Comparison of ENCODE assay signal across 8 cellular contexts in genomic region chr14:70822706-70823185, GRCh38. TPM values are rescaled to one million over a fixed set of nuclear protein-coding genes. Genes with fewer than 3 reads are reported as not detected.
DNase-seq lines count a peak whose midpoint lies in the region; ATAC-seq, FAIRE-seq and TF ChIP-seq lines count a peak whose summit lies in the region.

No MANE protein-coding gene starts in this region.

- no peaks in the 10 kb centered on the region for H3K9me3 Mint-ChIP-seq in dendritic cell treated with granulocyte-macrophage colony-stimulating factor and Interleukin-4, amounts not matched to agents 40 ng/mL and 50 ng/mL, for 4 days
- H3K9me3 Mint-ChIP-seq in mesothelial cell of epicardium = no peaks in the 10 kb centered on the region

- H3K36me3 Mint-ChIP-seq in dendritic cell treated with granulocyte-macrophage colony-stimulating factor and Interleukin-4, amounts not matched to agents 40 ng/mL and 50 ng/mL, for 4 days (ENCODE audit: low read depth) = no peaks in the 10 kb centered on the region
- H3K36me3 Mint-ChIP-seq in mesothelial cell of epicardium = no peaks in the 10 kb centered on the region

- peaks cover 63% of the 10 kb centered on the region for H3K27me3 Mint-ChIP-seq in dendritic cell treated with granulocyte-macrophage colony-stimulating factor and Interleukin-4, amounts not matched to agents 40 ng/mL and 50 ng/mL, for 4 days
- H3K27me3 Mint-ChIP-seq in mesothelial cell of epicardium (ENCODE audit: low read depth) = peaks cover 39% of the 10 kb centered on the region

- H3K4me1 Mint-ChIP-seq in dendritic cell treated with granulocyte-macrophage colony-stimulating factor and Interleukin-4, amounts not matched to agents 40 ng/mL and 50 ng/mL, for 4 days (ENCODE audit: low read depth) = peaks cover 14% of the 10 kb centered on the region
- peaks cover 10% of the 10 kb centered on the region for H3K4me1 Mint-ChIP-seq in mesothelial cell of epicardium

- peak; percentile 79 for DNase-seq in DMS 273 (lab: John Stamatoyannopoulos, UW; ENCODE audit: unreplicated experiment)
- DNase-seq in DMS 273 treated with DMSO at 0.1 percent for 48 hours (lab: John Stamatoyannopoulos, UW) = no peak
- DNase-seq in RPMI7951 (ENCODE audit: low read depth) = peak; percentile 30
- DNase-seq in mesothelial cell of epicardium (ENCODE audit: low spot score in 2 of 2, unreplicated experiment in 2 of 2) = peak in 1 of 2 experiments; percentile 53
- peak; percentile 84 for DNase-seq in urothelium cell line (ENCODE audit: low spot score)

- peak overlapping the region; percentile 43 for H3K27ac Mint-ChIP-seq in dendritic cell treated with granulocyte-macrophage colony-stimulating factor and Interleukin-4, amounts not matched to agents 40 ng/mL and 50 ng/mL, for 4 days
- H3K27ac Mint-ChIP-seq in mesothelial cell of epicardium = peak overlapping the region; percentile 23

- peak overlapping the region; percentile 77 for H3K4me3 Mint-ChIP-seq in dendritic cell treated with granulocyte-macrophage colony-stimulating factor and Interleukin-4, amounts not matched to agents 40 ng/mL and 50 ng/mL, for 4 days
- peak overlapping the region; percentile 85 for H3K4me3 Mint-ChIP-seq in mesothelial cell of epicardium

- ATAC-seq in HG03135 (IDR thresholded peaks at IDR 0.05; ENCODE audit: unreplicated experiment) (no peak), GM19397 (IDR thresholded peaks at IDR 0.05; ENCODE audit: unreplicated experiment) (no peak)

- TF ChIP-seq CTCF in mesothelial cell of epicardium (IDR thresholded peaks at IDR 0.05; ENCODE audit: unreplicated experiment) = no peak

- intact Hi-C loops in dendritic cell treated with granulocyte-macrophage colony-stimulating factor and Interleukin-4, amounts not matched to agents 40 ng/mL and 50 ng/mL, for 4 days (cut with micrococcal nuclease) = loop anchor here (10.0 kb wide), 1 partner anchor 62 kb away; no protein-coding TSS in a partner anchor

- peak; percentile 93 for FAIRE-seq in urothelium cell line (lab: Jason Lieb, UNC)

RNA-seq across cellular contexts. Expression of gene MAP3K9, which starts 13.4 kb away (rescaled TPM):
- 0.88 and 1.1 TPM in 2 replicates for total RNA-seq in RPMI7951 (2014; rRNA removed; shearing (Covaris generic))
- total RNA-seq in mesothelial cell of epicardium = 9.2 to 10.7 TPM (median 9.5 TPM) in 3 replicates
